ENCODE assay signal across 14 cellular contexts in genomic region chr2:239595711-239596110, GRCh38.
DNase-seq lines count a peak whose midpoint lies in the region; ATAC-seq lines count a peak whose summit lies in the region.
"Had no signal": no experiment of that assay in that cellular context is flagged by ENCODE, and none has a peak within 500 bp of the region (broad histone marks: within the 10 kb centered on the region; RNA-seq: fewer than 3 reads in every experiment).

No MANE protein-coding gene starts in this region.

- H3K36me3 ChIP-seq in aorta (ENCODE audit: control insufficient read depth in 1 of 2, insufficient read depth in 2 of 2, low read length in 1 of 2), result no peaks in the 10 kb centered on the region

- H3K4me3 ChIP-seq in aorta (ENCODE audit: low read length in 2 of 2), result no peak overlapping the region

- peak; percentile 35 for DNase-seq in cardiac septum (ENCODE audit: low spot score)
- DNase-seq in left ventricle myocardium superior, result no peak
- peak; percentile 28 for DNase-seq in ecto neural progenitor cell (ENCODE audit: low spot score)
- peak; percentile 58 for DNase-seq in posterior vena cava (ENCODE audit: low spot score)
- peak; percentile 24 to 53 for DNase-seq in aorta
- no peak for DNase-seq in NCI-H2196 treated with DMSO at 0.1 percent for 48 hours (lab: John Stamatoyannopoulos, UW; ENCODE audit: unreplicated experiment)
- no peak for DNase-seq in SK-N-DZ (ENCODE audit: low spot score)
- DNase-seq: C1 segment of cervical spinal cord, GF-D8, GOT3, NCI-H2171 treated with DMSO at 0.1 percent for 48 hours, NCI-H510A, NCI-H82, PC-3 had no signal

- H3K27me3 ChIP-seq in aorta (ENCODE audit: control insufficient read depth in 1 of 2, insufficient read depth in 2 of 2, low read length in 1 of 2), result no peaks in the 10 kb centered on the region

- intact Hi-C loops in cardiac septum (cut with DNase I), result no loop called here
- intact Hi-C loops in left ventricle myocardium superior (cut with micrococcal nuclease), result no loop called here
- intact Hi-C loops in posterior vena cava (cut with DNase I), result no loop called here
- intact Hi-C loops in aorta (cut with DNase I), result no loop called here

- H3K4me1 ChIP-seq in aorta (ENCODE audit: control insufficient read depth in 1 of 2, insufficient read depth in 2 of 2, low read length in 2 of 2), result no peaks in the 10 kb centered on the region

- no peak overlapping the region for H3K27ac ChIP-seq in aorta (ENCODE audit: low read depth in 1 of 2, low read length in 2 of 2)

- no peaks in the 10 kb centered on the region for H3K9me3 ChIP-seq in aorta (ENCODE audit: control insufficient read depth, low read length)

- 88 to 92% methylated on average over 8 of the region's 8 CpGs for WGBS in aorta, 2 donors

- ATAC-seq in left ventricle myocardium superior (no peak), aorta (ENCODE audit: low FRiP score) (no peak)
- ATAC-seq: PC-3 had no signal

Comparison
In these comparisons a context has a peak if more than half of its experiments do, and no peak if none do; other contexts are left out.
1. DNase-seq: peak in cardiac septum (single experiment), ecto neural progenitor cell (single experiment), posterior vena cava (single experiment) and aorta (2 of 2); none in left ventricle myocardium superior (single experiment), NCI-H2196 treated with DMSO at 0.1 percent for 48 hours (single experiment) and SK-N-DZ (single experiment).